In the genomic region with DNA sequence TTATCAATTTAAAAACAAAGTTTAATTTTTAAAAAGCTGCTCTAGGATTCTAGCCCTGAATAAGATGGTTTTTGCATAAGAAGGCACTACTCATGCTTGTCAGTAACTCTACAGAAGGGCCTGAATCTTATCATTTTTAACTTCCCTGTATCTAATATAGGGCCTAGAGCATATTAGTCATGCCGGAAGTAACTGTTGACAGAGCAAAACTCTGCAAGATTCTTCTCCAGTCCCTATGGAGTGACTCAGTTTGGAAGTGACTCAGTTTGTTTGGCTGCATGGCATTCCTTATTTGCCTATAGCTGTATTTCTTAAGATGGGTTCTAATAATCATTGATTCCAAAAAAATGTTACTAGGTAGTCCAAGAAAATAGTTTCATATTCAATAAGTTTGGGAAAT, we compare ENCODE assay signal across 13 cellular contexts.
DNase-seq lines count a peak whose midpoint lies in the region; ATAC-seq and TF ChIP-seq lines count a peak whose summit lies in the region.
"Had no signal": no experiment of that assay in that cellular context is flagged by ENCODE, and none has a peak within 500 bp of the region (broad histone marks: within the 10 kb centered on the region; RNA-seq: fewer than 3 reads in every experiment).

No MANE protein-coding gene starts in this region.

- no peaks in the 10 kb centered on the region for H3K36me3 ChIP-seq in left lung

- H3K4me1 ChIP-seq in left lung = no peaks in the 10 kb centered on the region

- no peaks in the 10 kb centered on the region for H3K27me3 ChIP-seq in left lung

- intact Hi-C loops in left lung (cut with DNase I) = no loop called here

- no peak overlapping the region for H3K4me3 ChIP-seq in fibroblast of mammary gland (ENCODE audit: control insufficient read depth, low read depth, low read length)
- no peak overlapping the region for H3K4me3 ChIP-seq in skeletal muscle cell (ENCODE audit: low read depth, low read length)
- H3K4me3 ChIP-seq in left lung = no peak overlapping the region

- TF ChIP-seq CTCF in fibroblast of mammary gland (conservative IDR thresholded peaks at IDR 0.05; ENCODE audit: control insufficient read depth, insufficient read depth, low read depth, low read length) = no peak
- no peak for TF ChIP-seq CTCF in left lung (IDR thresholded peaks at IDR 0.05)

- peak; percentile 81 for DNase-seq in HT1080 (ENCODE audit: low read depth)
- DNase-seq in fibroblast of mammary gland (ENCODE audit: low read depth) = peak; percentile 75
- peak; percentile 36 for DNase-seq in skeletal muscle cell (ENCODE audit: low read depth)
- no peak for DNase-seq in left lung
- DNase-seq in LoVo (ENCODE audit: low spot score) = no peak
- DNase-seq: aorta, DMS79 treated with DMSO at 0.1 percent for 48 hours, NCI-H2029 treated with DMSO at 0.1 percent for 48 hours, nucleus accumbens had no signal

- H3K27ac ChIP-seq in left lung = no peak overlapping the region

- no peaks in the 10 kb centered on the region for H3K9me3 ChIP-seq in left lung

- peak; percentile 88 for ATAC-seq in SK-N-SH treated with all-trans-retinoic acid at 6 μM for 48 hours
- ATAC-seq in left lung = no peak
- ATAC-seq in HG03159 (IDR thresholded peaks at IDR 0.05; ENCODE audit: unreplicated experiment) = no peak
- no peak for ATAC-seq in GM19023 (IDR thresholded peaks at IDR 0.05; ENCODE audit: unreplicated experiment)
- ATAC-seq: left lobe of liver had no signal

TF ChIP-seq in SK-N-SH treated with all-trans-retinoic acid at 6 μM for 48 hours, 23 proteins besides CTCF, POLR2A, EP300 and RAD21:
- TF ChIP-seq ISL1 (CRISPR knock-in tag; IDR thresholded peaks at IDR 0.05) (no peak), BACH2 (CRISPR knock-in tag; IDR thresholded peaks at IDR 0.05; ENCODE audit: borderline replicate concordance) (no peak), POU6F1 (CRISPR knock-in tag; IDR thresholded peaks at IDR 0.05; ENCODE audit: borderline replicate concordance, low read depth) (no peak), ESRRG (CRISPR knock-in tag; IDR thresholded peaks at IDR 0.05) (no peak), TSHZ2 (CRISPR knock-in tag; IDR thresholded peaks at IDR 0.05) (no peak), PATZ1 (CRISPR knock-in tag; IDR thresholded peaks at IDR 0.05; ENCODE audit: borderline replicate concordance) (no peak), PPARA (CRISPR knock-in tag; IDR thresholded peaks at IDR 0.05; ENCODE audit: borderline replicate concordance) (no peak), ZNF8 (CRISPR knock-in tag; IDR thresholded peaks at IDR 0.05) (no peak)
TF ChIP-seq in SK-N-SH treated with all-trans-retinoic acid at 6 μM for 48 hours: peak in this region for 0.

Comparison
In these comparisons a context has a peak if more than half of its experiments do, and no peak if none do; other contexts are left out.
1. DNase-seq: peak in HT1080 (single experiment), fibroblast of mammary gland (single experiment) and skeletal muscle cell (single experiment); none in left lung (0 of 2) and LoVo (single experiment).